ENCODE assay signal across 24 cellular contexts in the genomic region with DNA sequence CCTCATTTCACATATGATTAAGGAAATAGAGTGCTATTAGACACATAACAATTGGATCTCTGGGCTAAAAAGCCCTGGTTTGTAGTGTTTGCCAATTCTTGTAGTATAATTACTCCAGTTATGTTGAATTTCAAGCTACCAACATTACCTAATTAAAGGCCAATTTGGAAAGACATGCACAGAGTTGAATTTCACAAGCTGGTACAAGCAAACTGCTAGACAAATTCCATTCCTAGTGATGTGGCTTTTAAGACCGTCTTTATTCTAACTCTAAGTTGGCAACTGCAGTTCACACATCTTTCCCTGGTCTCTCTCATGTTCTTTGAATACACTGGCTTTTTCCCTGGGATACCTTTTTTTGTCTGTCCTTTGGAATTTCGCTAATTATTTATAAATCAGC.
"Had no signal": no experiment of that assay in that cellular context is flagged by ENCODE, and none has a peak within 500 bp of the region (broad histone marks: within the 10 kb centered on the region; RNA-seq: fewer than 3 reads in every experiment).

No MANE protein-coding gene starts in this region.

- H3K27ac ChIP-seq: adrenal gland, coronary artery, left ventricle myocardium inferior, neutrophil, ovary, prostate gland, right atrium auricular region, spleen, thoracic aorta, vagina had no signal

- DNase-seq: activated CD4-positive, alpha-beta T cell treated with anti-CD3 and anti-CD28 coated beads for 4 hours; activated CD4-positive, alpha-beta T cell treated with anti-CD3 and anti-CD28 coated beads, Interleukin-2, amount 50 U/mL, for 48 hours; activated CD4-positive, CD25-positive, alpha-beta regulatory T cell; activated CD8-positive, alpha-beta memory T cell treated with anti-CD3 and anti-CD28 coated beads, Interleukin-2, amount 50 U/mL, for 48 hours; activated naive CD4-positive, alpha-beta T cell; activated T-cell treated with anti-CD3 and anti-CD28 coated beads, Interleukin-2, amount 50 U/mL, for 4 hours; adrenal gland; cerebellar nuclear complex; foreskin fibroblast; glutamatergic neuron; hippocampal formation; left ventricle myocardium inferior; ovary; spleen; stimulated activated CD4-positive, alpha-beta T cell treated with anti-CD3 and anti-CD28 coated beads, Interleukin-4, amount 100 ng/mL, for 24 hours; stimulated activated naive CD4-positive, alpha-beta T cell treated with Interleukin-2 at 50 U/mL for 16 hours; T-helper 9 cell had no signal

- ATAC-seq: activated T-cell treated with anti-CD3 and anti-CD28 coated beads, Interleukin-2, amount 50 U/mL, for 4 hours; natural killer cell treated with Interleukin-12 subunit alpha and Interleukin-12 subunit beta and Interleukin-15 and Interleukin-18, amount 100 ng/mL, for 72 hours had no signal

- H3K9me3 ChIP-seq: neutrophil, ovary, prostate gland, right atrium auricular region, thoracic aorta, vagina had no signal

- H3K27me3 ChIP-seq: adrenal gland, neutrophil, ovary, right atrium auricular region, spleen, vagina had no signal

- H3K4me1 ChIP-seq: adrenal gland, left ventricle myocardium inferior, prostate gland, right atrium auricular region, spleen, vagina had no signal

- H3K4me3 ChIP-seq: adrenal gland, coronary artery, left ventricle myocardium inferior, ovary, prostate gland, right atrium auricular region, spleen, thoracic aorta, vagina had no signal

- H3K36me3 ChIP-seq: adrenal gland, left ventricle myocardium inferior, neutrophil, ovary, prostate gland, right atrium auricular region, spleen, thoracic aorta, vagina had no signal
